In genomic region chrX:43881410-43882293, GRCh38 we compare ENCODE assay signal across 12 cellular contexts. TPM values are rescaled to one million over a fixed set of nuclear protein-coding genes. Genes with fewer than 3 reads are reported as not detected.
DNase-seq lines count a peak whose midpoint lies in the region; ATAC-seq, FAIRE-seq and TF ChIP-seq lines count a peak whose summit lies in the region.
"Had no signal": no experiment of that assay in that cellular context is flagged by ENCODE, and none has a peak within 500 bp of the region (broad histone marks: within the 10 kb centered on the region; RNA-seq: fewer than 3 reads in every experiment).

No MANE protein-coding gene starts in this region.

- H3K27ac ChIP-seq in astrocyte (ENCODE audit: low read depth, low read length) = no peak overlapping the region
- peak overlapping the region in 9 of 10 donors; percentile 55 to 86 (median 75) for H3K27ac ChIP-seq in heart right ventricle
- peak overlapping the region; percentile 66 for H3K27ac ChIP-seq in upper lobe of right lung

- H2AFZ ChIP-seq in astrocyte (ENCODE audit: low read depth, low read length) = no peak overlapping the region

- DNase-seq in astrocyte (ENCODE audit: low read depth) = no peak
- peak in 1 of 2 donors; percentile 15 for DNase-seq in heart right ventricle
- no peak for DNase-seq in nephron progenitor cell
- no peak for DNase-seq in upper lobe of right lung
- no peak for DNase-seq in NCI-H69 (lab: John Stamatoyannopoulos, UW)
- no peak for DNase-seq in NCI-H748 (lab: John Stamatoyannopoulos, UW; ENCODE audit: unreplicated experiment)
- DNase-seq: activated CD4-positive, CD25-positive, alpha-beta regulatory T cell treated with anti-CD3 and anti-CD28 coated beads, Interleukin-2, amount 50 U/mL, for 72 hours; naive B cell; NCI-H187 treated with DMSO at 0.1 percent for 48 hours; RPMI8226 had no signal

- H3K36me3 Mint-ChIP-seq in astrocyte (ENCODE audit: low read depth, unreplicated experiment) = no peaks in the 10 kb centered on the region
- H3K36me3 Mint-ChIP-seq in nephron progenitor cell (ENCODE audit: low read depth) = no peaks in the 10 kb centered on the region
- H3K36me3 Mint-ChIP-seq: activated naive CD4-positive, alpha-beta T cell treated with anti-CD3 and anti-CD28 coated beads, Interleukin-2, amount 50 U/mL, for 24 hours; naive B cell had no signal

- H3K4me3 ChIP-seq in astrocyte (ENCODE audit: insufficient read depth, low read depth, low read length) = no peak overlapping the region
- peak overlapping the region; percentile 32 to 63 (median 52) for H3K4me3 ChIP-seq in heart right ventricle
- peak overlapping the region; percentile 36 for H3K4me3 ChIP-seq in upper lobe of right lung

- H3K4me1 Mint-ChIP-seq in astrocyte (ENCODE audit: low read depth, unreplicated experiment) (peaks cover 4% of the 10 kb centered on the region), nephron progenitor cell (no peaks in the 10 kb centered on the region)
- H3K4me1 Mint-ChIP-seq: activated naive CD4-positive, alpha-beta T cell treated with anti-CD3 and anti-CD28 coated beads, Interleukin-2, amount 50 U/mL, for 24 hours had no signal

- H3K4me1 ChIP-seq in astrocyte (ENCODE audit: insufficient read depth, low read length) (no peaks in the 10 kb centered on the region), heart right ventricle (peaks cover 0 to 27% (median 0%) of the 10 kb centered on the region in 9 donors), upper lobe of right lung (no peaks in the 10 kb centered on the region)

- no peaks in the 10 kb centered on the region for H4K20me1 ChIP-seq in astrocyte (ENCODE audit: insufficient read depth, low read length)

- H3K9me3 Mint-ChIP-seq in astrocyte (ENCODE audit: unreplicated experiment) = peaks cover 2% of the 10 kb centered on the region
- peaks cover 44% of the 10 kb centered on the region for H3K9me3 Mint-ChIP-seq in nephron progenitor cell
- H3K9me3 Mint-ChIP-seq: activated naive CD4-positive, alpha-beta T cell treated with anti-CD3 and anti-CD28 coated beads, Interleukin-2, amount 50 U/mL, for 24 hours had no signal

- H3K27ac Mint-ChIP-seq in astrocyte (ENCODE audit: unreplicated experiment) (no peak overlapping the region), nephron progenitor cell (no peak overlapping the region)
- H3K27ac Mint-ChIP-seq: activated naive CD4-positive, alpha-beta T cell treated with anti-CD3 and anti-CD28 coated beads, Interleukin-2, amount 50 U/mL, for 24 hours; naive B cell had no signal

- H3K9me3 ChIP-seq in astrocyte (ENCODE audit: insufficient read depth, low read depth, low read length) = no peaks in the 10 kb centered on the region
- no peaks in the 10 kb centered on the region for H3K9me3 ChIP-seq in heart right ventricle
- no peaks in the 10 kb centered on the region for H3K9me3 ChIP-seq in upper lobe of right lung

- 16 to 18% methylated on average over 26 to 27 of the region's 34 CpGs for WGBS in heart right ventricle, 2 donors

- no peak for FAIRE-seq in astrocyte (lab: Jason Lieb, UNC)

- no peaks in the 10 kb centered on the region for H3K36me3 ChIP-seq in astrocyte (ENCODE audit: insufficient read depth, low read length)
- no peaks in the 10 kb centered on the region for H3K36me3 ChIP-seq in heart right ventricle
- no peaks in the 10 kb centered on the region for H3K36me3 ChIP-seq in upper lobe of right lung

- H3K27me3 Mint-ChIP-seq in astrocyte (ENCODE audit: low read depth, unreplicated experiment) (peaks cover 20% of the 10 kb centered on the region), nephron progenitor cell (ENCODE audit: low read depth, poor library complexity) (peaks cover 16% of the 10 kb centered on the region)

- ATAC-seq in heart right ventricle (peak; percentile 25 to 80 (median 54)), upper lobe of right lung (no peak), GM18502 (IDR thresholded peaks at IDR 0.05; ENCODE audit: poor library complexity, unreplicated experiment) (no peak)

- no peak overlapping the region for H3K9ac ChIP-seq in astrocyte (ENCODE audit: low read length)

- TF ChIP-seq CTCF in astrocyte (IDR thresholded peaks at IDR 0.05; ENCODE audit: insufficient read depth, low read depth, low read length) (no peak), heart right ventricle (IDR thresholded peaks at IDR 0.05) (no peak), nephron progenitor cell (IDR thresholded peaks at IDR 0.05) (no peak), upper lobe of right lung (IDR thresholded peaks at IDR 0.05) (no peak)

- no peak overlapping the region for H3K4me3 Mint-ChIP-seq in astrocyte (ENCODE audit: unreplicated experiment)
- H3K4me3 Mint-ChIP-seq in nephron progenitor cell = peak overlapping the region; percentile 58
- H3K4me3 Mint-ChIP-seq: activated naive CD4-positive, alpha-beta T cell treated with anti-CD3 and anti-CD28 coated beads, Interleukin-2, amount 50 U/mL, for 24 hours; naive B cell had no signal

- intact Hi-C loops in heart right ventricle (cut with DNase I) (no loop called here), upper lobe of right lung (cut with DNase I) (no loop called here)

- H3K79me2 ChIP-seq in astrocyte (ENCODE audit: insufficient read depth, low read length) = no peaks in the 10 kb centered on the region

- H3K27me3 ChIP-seq in astrocyte (ENCODE audit: insufficient read depth, low read length) (no peaks in the 10 kb centered on the region), heart right ventricle (peaks cover 0 to 61% (median 0%) of the 10 kb centered on the region in 7 donors), upper lobe of right lung (no peaks in the 10 kb centered on the region)

- peak overlapping the region; percentile 62 for H3K4me2 ChIP-seq in astrocyte (ENCODE audit: low read length)

RNA-seq across cellular contexts. Expression of gene MAOB, which starts 0.6 kb away (rescaled TPM):
- total RNA-seq in astrocyte = 0.20 and 0.77 TPM in 2 replicates
- total RNA-seq in heart right ventricle = 100 to 1,000 TPM; 103 to 173 (median 146) TPM
- 10 to 100 TPM; 24.7 to 33.6 TPM for polyA plus RNA-seq in heart right ventricle
- 38.9 TPM for total RNA-seq in upper lobe of right lung

Comparison
In these comparisons a context has a peak if more than half of its experiments do, and no peak if none do; other contexts are left out.
1. ATAC-seq: peak in heart right ventricle (8 of 8); none in upper lobe of right lung (single experiment) and GM18502 (single experiment).
2. RNA of gene MAOB, which starts 0.6 kb away (total RNA-seq): 103 to 173 TPM in heart right ventricle and 38.9 TPM in upper lobe of right lung (single experiment); 0.20 to 0.77 TPM in astrocyte; every median in the first group is over 10 times any median in the second.